10 cellular contexts compared by ENCODE assay signal in the genomic region with DNA sequence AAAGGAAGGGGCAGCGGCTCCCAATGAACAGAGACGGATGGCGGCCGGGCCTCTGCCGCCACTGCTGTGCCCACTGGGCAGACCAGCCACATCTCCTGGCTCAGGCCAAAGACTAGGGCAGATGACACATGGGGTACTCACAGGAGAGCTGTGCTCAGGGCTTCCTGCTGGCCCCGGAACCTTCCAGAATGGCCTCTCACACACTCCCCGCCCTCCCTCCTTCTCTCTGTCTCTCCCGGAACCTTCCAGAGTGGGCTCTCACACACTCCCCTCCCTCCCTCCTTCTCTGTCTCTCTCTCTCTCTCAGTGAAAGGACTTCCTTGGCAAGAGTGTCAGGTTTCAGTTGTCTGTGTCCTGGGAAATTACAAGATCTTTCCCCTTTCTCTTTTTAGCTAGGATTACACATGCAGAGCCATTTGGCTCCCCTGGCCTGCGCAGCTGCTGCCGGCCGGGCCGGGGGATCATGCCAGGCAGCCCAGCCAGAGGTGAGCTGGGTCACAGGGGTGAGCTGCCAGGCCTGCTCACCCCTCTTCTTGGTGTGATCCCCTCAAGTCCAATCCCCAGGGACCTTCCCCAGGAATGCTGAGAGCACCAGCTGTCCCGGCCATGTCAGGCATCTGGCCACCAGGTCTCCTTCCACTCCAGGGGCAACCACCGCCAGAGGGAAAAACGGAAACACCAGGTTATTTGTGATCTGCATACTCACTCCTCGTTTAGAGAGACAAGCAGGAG. TPM values are rescaled to one million over a fixed set of nuclear protein-coding genes. Genes with fewer than 3 reads are reported as not detected.
DNase-seq lines count a peak whose midpoint lies in the region; ATAC-seq and TF ChIP-seq lines count a peak whose summit lies in the region.
"Had no signal": no experiment of that assay in that cellular context is flagged by ENCODE, and none has a peak within 500 bp of the region (broad histone marks: within the 10 kb centered on the region; RNA-seq: fewer than 3 reads in every experiment).

No MANE protein-coding gene starts in this region.

- peak overlapping the region; percentile 69 for H3K27ac Mint-ChIP-seq in neural crest cell (ENCODE audit: unreplicated experiment)

- ATAC-seq in GM19351 (IDR thresholded peaks at IDR 0.05; ENCODE audit: unreplicated experiment) (no peak), GM18520 (IDR thresholded peaks at IDR 0.05; ENCODE audit: unreplicated experiment) (no peak), GM19324 (IDR thresholded peaks at IDR 0.05; ENCODE audit: low FRiP score, unreplicated experiment) (no peak), HG02588 (IDR thresholded peaks at IDR 0.05; ENCODE audit: unreplicated experiment) (no peak)

- H3K27ac ChIP-seq in HUES64 (ENCODE audit: low read depth, low read length) (peak overlapping the region; percentile 95), esophagus muscularis mucosa (replicated peaks in 1 of 4) (peak overlapping the region; percentile 12 to 63 (median 41))

- no peaks in the 10 kb centered on the region for H3K9me3 Mint-ChIP-seq in neural crest cell

- intact Hi-C loops in esophagus muscularis mucosa (cut with DNase I) = no loop called here

- TF ChIP-seq EP300 in esophagus muscularis mucosa (IDR thresholded peaks at IDR 0.05) = no peak

- H3K4me3 Mint-ChIP-seq in neural crest cell = peak overlapping the region; percentile 10

- peaks cover 66% of the 10 kb centered on the region for H3K4me1 ChIP-seq in HUES64 (ENCODE audit: insufficient read depth, low read length)
- peaks cover 0 to 6% (median 0%) of the 10 kb centered on the region in 4 donors for H3K4me1 ChIP-seq in esophagus muscularis mucosa

- no peaks in the 10 kb centered on the region for H3K36me3 ChIP-seq in HUES64 (ENCODE audit: insufficient read depth, low read length)
- H3K36me3 ChIP-seq in esophagus muscularis mucosa = no peaks in the 10 kb centered on the region

- no peaks in the 10 kb centered on the region for H3K27me3 Mint-ChIP-seq in neural crest cell (ENCODE audit: low read depth)

- H3K4me1 Mint-ChIP-seq in neural crest cell = peaks cover 59% of the 10 kb centered on the region

- H3K9me3 ChIP-seq in HUES64 (ENCODE audit: insufficient read depth, low read depth, low read length) = no peaks in the 10 kb centered on the region
- H3K9me3 ChIP-seq in esophagus muscularis mucosa = no peaks in the 10 kb centered on the region

- no peak for TF ChIP-seq POLR2A in esophagus muscularis mucosa (IDR thresholded peaks at IDR 0.05; ENCODE audit: low read depth)

- H3K4me3 ChIP-seq in HUES64 (ENCODE audit: low read length) (peak overlapping the region; percentile 30), esophagus muscularis mucosa (peak overlapping the region in 1 of 4 donors; percentile 3)

- no peaks in the 10 kb centered on the region for H3K27me3 ChIP-seq in HUES64 (ENCODE audit: insufficient read depth, low read length)
- peaks cover 0 to 13% (median 0%) of the 10 kb centered on the region in 4 donors for H3K27me3 ChIP-seq in esophagus muscularis mucosa

- 35% methylated on average over 16 of the region's 16 CpGs for WGBS in HUES64
- 56% methylated on average over 15 of the region's 16 CpGs for WGBS in esophagus muscularis mucosa

- H3K36me3 Mint-ChIP-seq in neural crest cell (ENCODE audit: low read depth) = no peaks in the 10 kb centered on the region

- peak overlapping the region; percentile 43 for H3K9ac ChIP-seq in HUES64 (ENCODE audit: low read depth, low read length)

- no peak for TF ChIP-seq CTCF in esophagus muscularis mucosa (IDR thresholded peaks at IDR 0.05)
- no peak for TF ChIP-seq CTCF in neural crest cell (conservative IDR thresholded peaks at IDR 0.05)

- DNase-seq in Ammon's horn (ENCODE audit: low spot score) = peak; percentile 60
- no peak for DNase-seq in esophagus muscularis mucosa (ENCODE audit: extremely low spot score)
- peak; percentile 13 for DNase-seq in neural crest cell (ENCODE audit: low read depth, low spot score)
- DNase-seq: effector memory CD4-positive, alpha-beta T cell; Karpas-422 had no signal

RNA-seq across cellular contexts. Expression of a gene that starts 45.3 kb away (rescaled TPM):
- polyA plus RNA-seq in HUES64 (2013, experiment 1 of 2) = 11.8 TPM
- polyA plus RNA-seq in HUES64 (2013, experiment 2 of 2) = 13.6 TPM
- total RNA-seq in esophagus muscularis mucosa (10 to 100 TPM in 2 of 4 donors, 1 to 10 TPM in 2; 4.9 to 24.7 (median 9.2) TPM), neural crest cell (32.0 and 33.5 TPM in 2 replicates)
